ENCODE assay signal across 17 cellular contexts in the genomic region with DNA sequence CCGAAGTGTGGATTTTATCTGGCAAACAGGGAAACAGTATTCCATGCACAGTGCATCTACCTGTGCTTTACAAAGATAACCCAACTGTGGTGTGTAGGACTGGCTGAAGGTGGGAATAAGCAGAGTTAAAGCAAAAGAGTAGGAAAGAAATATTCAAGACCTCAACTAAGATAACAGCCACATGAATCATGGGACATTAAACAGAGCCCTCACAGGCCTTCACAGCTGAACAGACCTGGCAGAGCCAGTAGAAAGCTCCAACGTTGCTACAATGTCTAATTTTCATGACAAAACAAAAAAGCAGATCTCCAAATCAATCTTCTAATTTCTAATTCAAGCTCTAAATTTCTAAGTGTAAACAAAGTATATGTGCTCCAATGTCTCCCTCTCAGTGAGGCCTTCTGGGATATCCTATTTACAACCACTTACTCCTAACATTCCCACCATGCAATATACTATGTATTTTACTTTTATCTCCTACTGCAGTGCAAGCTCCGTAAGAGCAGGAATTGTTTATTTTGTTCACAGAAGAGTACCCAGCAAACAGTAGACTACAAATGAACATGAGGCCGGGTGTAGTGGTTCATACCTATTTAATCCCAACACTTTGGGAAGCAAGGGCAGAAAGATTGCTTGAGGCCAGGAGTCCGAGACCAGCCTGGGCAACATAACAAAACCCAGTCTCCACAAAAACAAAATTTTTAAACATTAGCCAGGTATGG.
DNase-seq lines count a peak whose midpoint lies in the region; ATAC-seq, FAIRE-seq and TF ChIP-seq lines count a peak whose summit lies in the region.
"Had no signal": no experiment of that assay in that cellular context is flagged by ENCODE, and none has a peak within 500 bp of the region (broad histone marks: within the 10 kb centered on the region; RNA-seq: fewer than 3 reads in every experiment).

No MANE protein-coding gene starts in this region.

- CTCF ChIA-PET in CD8-positive, alpha-beta T cell (lab: Charles Lee): interaction anchor here (0.6 to 1.1 kb wide), 3 partner anchors 14 to 59 kb away, joined by 3 read pairs; no protein-coding TSS in a partner anchor

- no peak overlapping the region for H2AFZ ChIP-seq in neural progenitor cell (replicated peaks)

- intact Hi-C loops in CD8-positive, alpha-beta T cell (cut with DNase I, micrococcal nuclease): no loop called here

- H3K27me3 Mint-ChIP-seq in CD8-positive, alpha-beta T cell (ENCODE audit: low read depth): no peaks in the 10 kb centered on the region
- H3K27me3 Mint-ChIP-seq in chondrocyte (ENCODE audit: low read depth): no peaks in the 10 kb centered on the region
- H3K27me3 Mint-ChIP-seq in neural progenitor cell (ENCODE audit: insufficient read depth, low read depth): peaks cover 3% of the 10 kb centered on the region
- H3K27me3 Mint-ChIP-seq: activated naive CD8-positive, alpha-beta T cell treated with anti-CD3 and anti-CD28 coated beads, Interleukin-2, amount 10 ng/mL, durations not matched to agents 7 days and 5 days; B cell had no signal

- no peak for FAIRE-seq in RCC 7860 (lab: Jason Lieb, UNC)

- no peak overlapping the region for H3K4me2 ChIP-seq in neural progenitor cell

- H3K4me3 ChIP-seq in CD8-positive, alpha-beta T cell (ENCODE audit: low read depth, low read length): no peak overlapping the region
- no peak overlapping the region for H3K4me3 ChIP-seq in neural progenitor cell
- H3K4me3 ChIP-seq: esophagus squamous epithelium, MG63, prostate gland, upper lobe of left lung had no signal

- H4K20me1 ChIP-seq in neural progenitor cell (ENCODE audit: low read depth): peaks cover 79% of the 10 kb centered on the region

- H3F3A ChIP-seq in neural progenitor cell (ENCODE audit: low read depth): peaks cover 2% of the 10 kb centered on the region

- peaks cover 12% of the 10 kb centered on the region for H3K4me1 Mint-ChIP-seq in CD8-positive, alpha-beta T cell (ENCODE audit: low read depth)
- peaks cover 49% of the 10 kb centered on the region for H3K4me1 Mint-ChIP-seq in chondrocyte (ENCODE audit: low read depth)
- H3K4me1 Mint-ChIP-seq in neural progenitor cell: no peaks in the 10 kb centered on the region

- POLR2A ChIA-PET in CD8-positive, alpha-beta T cell (lab: Charles Lee): no interaction called here

- no peaks in the 10 kb centered on the region for H3K9me3 ChIP-seq in CD8-positive, alpha-beta T cell (ENCODE audit: low read length)
- no peaks in the 10 kb centered on the region for H3K9me3 ChIP-seq in neural progenitor cell (ENCODE audit: low read depth)
- H3K9me3 ChIP-seq: esophagus squamous epithelium, MG63, prostate gland, upper lobe of left lung had no signal

- H3K4me3 Mint-ChIP-seq in CD8-positive, alpha-beta T cell: no peak overlapping the region
- H3K4me3 Mint-ChIP-seq in chondrocyte (ENCODE audit: unreplicated experiment) (no peak overlapping the region), neural progenitor cell (no peak overlapping the region)
- H3K4me3 Mint-ChIP-seq: activated naive CD8-positive, alpha-beta T cell treated with anti-CD3 and anti-CD28 coated beads, Interleukin-2, amount 10 ng/mL, durations not matched to agents 7 days and 5 days; B cell had no signal

- H3K27ac ChIP-seq in CD8-positive, alpha-beta T cell (ENCODE audit: low read depth, low read length): no peak overlapping the region
- peak overlapping the region; percentile 31 for H3K27ac ChIP-seq in neural progenitor cell
- H3K27ac ChIP-seq: esophagus squamous epithelium, prostate gland, upper lobe of left lung had no signal

- peak overlapping the region; percentile 14 for H3K27ac Mint-ChIP-seq in CD8-positive, alpha-beta T cell
- H3K27ac Mint-ChIP-seq in chondrocyte (ENCODE audit: unreplicated experiment) (peak overlapping the region; percentile 71), neural progenitor cell (no peak overlapping the region)
- H3K27ac Mint-ChIP-seq: activated naive CD8-positive, alpha-beta T cell treated with anti-CD3 and anti-CD28 coated beads, Interleukin-2, amount 10 ng/mL, durations not matched to agents 7 days and 5 days; B cell had no signal

- H3K79me2 ChIP-seq in neural progenitor cell (ENCODE audit: low read depth): peaks cover 90% of the 10 kb centered on the region

- DNase-seq in CD8-positive, alpha-beta T cell: no peak
- peak; percentile 24 for DNase-seq in NCI-H2081 treated with DMSO at 0.1 percent for 48 hours (lab: John Stamatoyannopoulos, UW)
- no peak for DNase-seq in chondrocyte (ENCODE audit: low spot score)
- DNase-seq in neural progenitor cell (ENCODE audit: low spot score): no peak
- no peak for DNase-seq in NAMALWA (ENCODE audit: low spot score)
- DNase-seq in activated naive CD4-positive, alpha-beta T cell treated with anti-CD3 and anti-CD28 coated beads, Interleukin-2, amount 50 U/mL, for 16 hours: no peak
- no peak for DNase-seq in RCC 7860 (ENCODE audit: low spot score)
- no peak for DNase-seq in stimulated activated CD8-positive, alpha-beta memory T cell treated with anti-CD3 and anti-CD28 coated beads, Interleukin-4, amount 100 ng/mL, for 48 hours
- DNase-seq: activated naive CD8-positive, alpha-beta T cell treated with anti-CD3 and anti-CD28 coated beads, Interleukin-2, amount 10 ng/mL, durations not matched to agents 7 days and 5 days; cortex of kidney; DND-41; esophagus squamous epithelium; MG63; NCI-H226; upper lobe of left lung had no signal

- no peaks in the 10 kb centered on the region for H3K36me3 ChIP-seq in CD8-positive, alpha-beta T cell (ENCODE audit: insufficient read depth, low read length)
- no peaks in the 10 kb centered on the region for H3K36me3 ChIP-seq in neural progenitor cell
- H3K36me3 ChIP-seq: MG63, prostate gland had no signal

- TF ChIP-seq CTCF in CD8-positive, alpha-beta T cell (IDR thresholded peaks at IDR 0.05): no peak
- TF ChIP-seq CTCF in chondrocyte (IDR thresholded peaks at IDR 0.05): no peak
- no peak for TF ChIP-seq CTCF in neural progenitor cell (IDR thresholded peaks at IDR 0.05)

- peaks cover 28% of the 10 kb centered on the region for H3K36me3 Mint-ChIP-seq in CD8-positive, alpha-beta T cell
- H3K36me3 Mint-ChIP-seq in chondrocyte (ENCODE audit: low read depth) (peaks cover 7% of the 10 kb centered on the region), neural progenitor cell (peaks cover 8% of the 10 kb centered on the region)
- H3K36me3 Mint-ChIP-seq: activated naive CD8-positive, alpha-beta T cell treated with anti-CD3 and anti-CD28 coated beads, Interleukin-2, amount 10 ng/mL, durations not matched to agents 7 days and 5 days had no signal

- ATAC-seq in CD8-positive, alpha-beta T cell: no peak

- H3K4me1 ChIP-seq in CD8-positive, alpha-beta T cell (ENCODE audit: insufficient read depth, low read length): no peaks in the 10 kb centered on the region
- no peaks in the 10 kb centered on the region for H3K4me1 ChIP-seq in neural progenitor cell
- H3K4me1 ChIP-seq: prostate gland had no signal

- H3K27me3 ChIP-seq in CD8-positive, alpha-beta T cell (ENCODE audit: insufficient read depth, low read length): no peaks in the 10 kb centered on the region
- H3K27me3 ChIP-seq in neural progenitor cell: no peaks in the 10 kb centered on the region
- H3K27me3 ChIP-seq: esophagus squamous epithelium, MG63, upper lobe of left lung had no signal

- H3K9ac ChIP-seq in neural progenitor cell: no peak overlapping the region

- no peaks in the 10 kb centered on the region for H3K9me3 Mint-ChIP-seq in CD8-positive, alpha-beta T cell
- H3K9me3 Mint-ChIP-seq in chondrocyte (ENCODE audit: low read depth) (no peaks in the 10 kb centered on the region), neural progenitor cell (no peaks in the 10 kb centered on the region)
- H3K9me3 Mint-ChIP-seq: activated naive CD8-positive, alpha-beta T cell treated with anti-CD3 and anti-CD28 coated beads, Interleukin-2, amount 10 ng/mL, durations not matched to agents 7 days and 5 days had no signal
